9 cellular contexts compared by ENCODE assay signal in genomic region chr3:152272771-152273242, GRCh38. TPM values are rescaled to one million over a fixed set of nuclear protein-coding genes. Genes with fewer than 3 reads are reported as not detected.
DNase-seq lines count a peak whose midpoint lies in the region; ATAC-seq and TF ChIP-seq lines count a peak whose summit lies in the region.
"Had no signal": no experiment of that assay in that cellular context is flagged by ENCODE, and none has a peak within 500 bp of the region (broad histone marks: within the 10 kb centered on the region; RNA-seq: fewer than 3 reads in every experiment).

No MANE protein-coding gene starts in this region.

- H3K9me3 ChIP-seq in HEK293 (ENCODE audit: control insufficient read depth, insufficient read depth, low read depth, low read length) (no peaks in the 10 kb centered on the region), esophagus muscularis mucosa (no peaks in the 10 kb centered on the region)

- H3K36me3 Mint-ChIP-seq in T-helper 1 cell treated with Interleukin-12 subunit alpha and Interleukin-12 subunit beta and Interleukin-4 antibody, amounts not matched to agents 30 μg/mL and 1 μg/mL, for 36 hours (ENCODE audit: low read depth), result peaks cover 30% of the 10 kb centered on the region
- peaks cover 42 to 50% of the 10 kb centered on the region in 2 donors for H3K36me3 Mint-ChIP-seq in stimulated activated naive B cell treated with anti-CD40 and anti-IgM and Interleukin-4, amounts not matched to agents 10 μg/mL and 1 μg/mL and 100 μg/mL, for 72 hours

- no peak for DNase-seq in esophagus muscularis mucosa (ENCODE audit: extremely low spot score)
- DNase-seq in stimulated activated naive B cell treated with anti-CD40 and anti-IgM and Interleukin-4, amounts not matched to agents 10 μg/mL and 1 μg/mL and 100 μg/mL, for 72 hours, result no peak
- no peak for DNase-seq in GM10248 (ENCODE audit: extremely low spot score)
- no peak for DNase-seq in DMS53 (lab: John Stamatoyannopoulos, UW)
- DNase-seq in LoVo (ENCODE audit: low spot score), result no peak
- DNase-seq: NCI-H2171 had no signal

- no peaks in the 10 kb centered on the region for H3K27me3 Mint-ChIP-seq in T-helper 1 cell treated with Interleukin-12 subunit alpha and Interleukin-12 subunit beta and Interleukin-4 antibody, amounts not matched to agents 30 μg/mL and 1 μg/mL, for 36 hours (ENCODE audit: low read depth)
- no peaks in the 10 kb centered on the region for H3K27me3 Mint-ChIP-seq in stimulated activated naive B cell treated with anti-CD40 and anti-IgM and Interleukin-4, amounts not matched to agents 10 μg/mL and 1 μg/mL and 100 μg/mL, for 72 hours

- H3K4me1 ChIP-seq in HEK293 (ENCODE audit: control insufficient read depth, insufficient read depth, low read length), result no peaks in the 10 kb centered on the region; the same call in 1 of the 2 replicates
- H3K4me1 ChIP-seq in esophagus muscularis mucosa, result peaks cover 51 to 68% (median 56%) of the 10 kb centered on the region in 4 donors

- TF ChIP-seq EP300 in esophagus muscularis mucosa (IDR thresholded peaks at IDR 0.05), result no peak

- POLR2A ChIA-PET in HEK293 (lab: Yijun Ruan, JAX) (no interaction called here), GM10248 (lab: Yijun Ruan, JAX) (interaction anchor here (0.6 kb wide), 1 partner anchor 113 kb away, joined by 3 read pairs; no protein-coding TSS in a partner anchor)

- ATAC-seq in stimulated activated naive B cell treated with anti-CD40 and anti-IgM and Interleukin-4, amounts not matched to agents 10 μg/mL and 1 μg/mL and 100 μg/mL, for 72 hours (replicated peaks), result no peak
- no peak for ATAC-seq in GM19023 (IDR thresholded peaks at IDR 0.05; ENCODE audit: unreplicated experiment)

- no peak overlapping the region for H3K4me3 ChIP-seq in HEK293 (ENCODE audit: low read depth, low read length)
- peak overlapping the region; percentile 68 to 90 (median 76) for H3K4me3 ChIP-seq in esophagus muscularis mucosa

- CTCF ChIA-PET in HEK293 (lab: Yijun Ruan, JAX) (interaction anchor here (1.1 kb wide), 1 partner anchor 171 kb away, joined by 3 read pairs; no protein-coding TSS in a partner anchor), GM10248 (lab: Yijun Ruan, JAX) (interaction anchor here (1.2 to 2.2 kb wide), 4 partner anchors 10 to 170 kb away, joined by 3 to 7 read pairs (median 4); no protein-coding TSS in a partner anchor)

- H3K9me3 Mint-ChIP-seq in T-helper 1 cell treated with Interleukin-12 subunit alpha and Interleukin-12 subunit beta and Interleukin-4 antibody, amounts not matched to agents 30 μg/mL and 1 μg/mL, for 36 hours, result no peaks in the 10 kb centered on the region
- H3K9me3 Mint-ChIP-seq in stimulated activated naive B cell treated with anti-CD40 and anti-IgM and Interleukin-4, amounts not matched to agents 10 μg/mL and 1 μg/mL and 100 μg/mL, for 72 hours, result no peaks in the 10 kb centered on the region

- H3K36me3 ChIP-seq in HEK293 (ENCODE audit: control insufficient read depth in 2 of 2, insufficient read depth in 1 of 2, low read length in 2 of 2) (no peaks in the 10 kb centered on the region), esophagus muscularis mucosa (no peaks in the 10 kb centered on the region)

- TF ChIP-seq POLR2A in esophagus muscularis mucosa (IDR thresholded peaks at IDR 0.05; ENCODE audit: low read depth), result no peak

- TF ChIP-seq CTCF in HEK293 (tag by site-specific recombination; IDR thresholded peaks at IDR 0.05) (no peak), esophagus muscularis mucosa (IDR thresholded peaks at IDR 0.05) (no peak), GM10248 (IDR thresholded peaks at IDR 0.05; ENCODE audit: control extremely low read depth, extremely low read depth, low read depth, missing control alignments) (no peak)

- intact Hi-C loops in esophagus muscularis mucosa (cut with DNase I), result no loop called here

- no peaks in the 10 kb centered on the region for H3K27me3 ChIP-seq in esophagus muscularis mucosa

- 12% methylated on average over 3 of the region's 3 CpGs for WGBS in esophagus muscularis mucosa

- H3K27ac ChIP-seq in HEK293 (ENCODE audit: extremely low read depth, low read depth, low read length) (no peak overlapping the region), esophagus muscularis mucosa (replicated peaks in 1 of 4) (peak overlapping the region; percentile 96 to 99 (median 98))

- H3K27ac Mint-ChIP-seq in T-helper 1 cell treated with Interleukin-12 subunit alpha and Interleukin-12 subunit beta and Interleukin-4 antibody, amounts not matched to agents 30 μg/mL and 1 μg/mL, for 36 hours, result peak overlapping the region; percentile 69
- peak overlapping the region; percentile 67 for H3K27ac Mint-ChIP-seq in stimulated activated naive B cell treated with anti-CD40 and anti-IgM and Interleukin-4, amounts not matched to agents 10 μg/mL and 1 μg/mL and 100 μg/mL, for 72 hours

- H3K4me3 Mint-ChIP-seq in T-helper 1 cell treated with Interleukin-12 subunit alpha and Interleukin-12 subunit beta and Interleukin-4 antibody, amounts not matched to agents 30 μg/mL and 1 μg/mL, for 36 hours, result peak overlapping the region; percentile 92
- peak overlapping the region; percentile 73 to 74 for H3K4me3 Mint-ChIP-seq in stimulated activated naive B cell treated with anti-CD40 and anti-IgM and Interleukin-4, amounts not matched to agents 10 μg/mL and 1 μg/mL and 100 μg/mL, for 72 hours

- H3K4me1 Mint-ChIP-seq in T-helper 1 cell treated with Interleukin-12 subunit alpha and Interleukin-12 subunit beta and Interleukin-4 antibody, amounts not matched to agents 30 μg/mL and 1 μg/mL, for 36 hours (ENCODE audit: low read depth), result peaks cover 47% of the 10 kb centered on the region
- H3K4me1 Mint-ChIP-seq in stimulated activated naive B cell treated with anti-CD40 and anti-IgM and Interleukin-4, amounts not matched to agents 10 μg/mL and 1 μg/mL and 100 μg/mL, for 72 hours, result peaks cover 20 to 46% of the 10 kb centered on the region in 2 donors

TF ChIP-seq in HEK293, 187 proteins besides CTCF, POLR2A, EP300 and RAD21:
- no peak for TF ChIP-seq ZFP37 (tag by site-specific recombination; IDR thresholded peaks at IDR 0.05)
- 0 out of 2 replicates have a peak, but pooled peaks have one; percentile 43 for TF ChIP-seq MZF1 (tag by site-specific recombination; IDR thresholded peaks at IDR 0.05; ENCODE audit: borderline replicate concordance)
- TF ChIP-seq, protein P1, sequence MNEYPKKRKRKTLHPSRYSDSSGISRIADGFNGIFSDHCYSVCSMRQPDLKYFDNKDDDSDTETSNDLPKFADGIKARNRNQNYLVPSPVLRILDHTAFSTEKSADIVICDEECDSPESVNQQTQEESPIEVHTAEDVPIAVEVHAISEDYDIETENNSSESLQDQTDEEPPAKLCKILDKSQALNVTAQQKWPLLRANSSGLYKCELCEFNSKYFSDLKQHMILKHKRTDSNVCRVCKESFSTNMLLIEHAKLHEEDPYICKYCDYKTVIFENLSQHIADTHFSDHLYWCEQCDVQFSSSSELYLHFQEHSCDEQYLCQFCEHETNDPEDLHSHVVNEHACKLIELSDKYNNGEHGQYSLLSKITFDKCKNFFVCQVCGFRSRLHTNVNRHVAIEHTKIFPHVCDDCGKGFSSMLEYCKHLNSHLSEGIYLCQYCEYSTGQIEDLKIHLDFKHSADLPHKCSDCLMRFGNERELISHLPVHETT (tag by site-specific recombination; IDR thresholded peaks at IDR 0.05), result no peak

RNA-seq across cellular contexts. Expression of gene MBNL1, which starts 4.1 kb away (rescaled TPM):
- total RNA-seq in esophagus muscularis mucosa, result 100 to 1,000 TPM; 635 to 868 (median 720) TPM
